6 cellular contexts compared by ENCODE assay signal in the genomic region with DNA sequence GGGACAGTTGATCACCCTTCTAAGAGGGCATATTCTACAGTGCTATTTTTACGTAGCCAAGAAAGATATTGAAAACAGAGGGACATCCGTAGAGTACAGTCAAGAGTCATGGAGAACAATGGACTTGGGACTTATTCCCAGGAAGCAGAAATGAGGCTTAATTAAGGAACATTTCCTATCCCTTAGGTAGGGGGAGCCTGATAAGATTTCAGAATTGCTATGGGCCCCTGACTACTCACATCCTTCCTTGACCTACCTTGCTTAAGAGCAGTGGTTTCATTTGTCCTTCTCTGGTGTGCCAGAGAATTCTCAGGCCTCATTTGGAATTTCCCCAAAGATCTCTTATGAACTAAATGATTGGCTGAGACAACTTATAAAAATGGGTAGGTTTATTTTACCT.
"Had no signal": no experiment of that assay in that cellular context is flagged by ENCODE, and none has a peak within 500 bp of the region (broad histone marks: within the 10 kb centered on the region; RNA-seq: fewer than 3 reads in every experiment).

No MANE protein-coding gene starts in this region.

- H3K4me3 Mint-ChIP-seq: IgD-negative memory B cell had no signal

- H3K9me3 Mint-ChIP-seq: IgD-negative memory B cell had no signal

- ATAC-seq: HepG2 had no signal

- H3K27ac Mint-ChIP-seq: IgD-negative memory B cell had no signal

- DNase-seq: IMR-90, KBM-7 had no signal

- H3K27ac ChIP-seq: HL-60 had no signal

- FAIRE-seq: HepG2, HTR-8/SVneo had no signal
